In the genomic region with DNA sequence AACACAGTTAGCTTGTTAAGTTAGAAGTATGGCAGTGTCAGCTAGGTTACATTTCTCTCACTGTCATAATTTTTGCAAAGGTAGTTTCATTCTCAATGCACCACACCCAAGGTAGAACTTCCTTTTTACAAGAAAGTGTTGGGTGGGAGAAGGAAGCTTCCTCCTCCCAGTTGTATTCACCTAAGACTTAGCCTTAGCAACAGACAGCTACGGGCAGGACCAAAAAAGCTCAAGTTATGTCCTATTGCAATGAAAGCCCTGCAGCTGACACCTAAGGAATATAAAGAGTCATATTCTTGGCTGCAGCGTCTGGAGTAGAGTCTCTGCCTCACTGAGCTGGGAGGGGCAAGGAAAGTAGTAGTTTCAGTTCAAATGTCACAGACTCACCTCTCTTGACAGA, we compare ENCODE assay signal across 12 cellular contexts. TPM values are rescaled to one million over a fixed set of nuclear protein-coding genes. Genes with fewer than 3 reads are reported as not detected.
DNase-seq lines count a peak whose midpoint lies in the region; ATAC-seq and TF ChIP-seq lines count a peak whose summit lies in the region.
"Had no signal": no experiment of that assay in that cellular context is flagged by ENCODE, and none has a peak within 500 bp of the region (broad histone marks: within the 10 kb centered on the region; RNA-seq: fewer than 3 reads in every experiment).

No MANE protein-coding gene starts in this region.

- peaks cover 32% of the 10 kb centered on the region for H3K36me3 Mint-ChIP-seq in activated CD4-positive, alpha-beta T cell treated with anti-CD3 and anti-CD28 coated beads, Interleukin-2, amount 10 ng/mL, durations not matched to agents 7 days and 5 days (ENCODE audit: low read depth)
- peaks cover 18% of the 10 kb centered on the region for H3K36me3 Mint-ChIP-seq in T-helper 1 cell treated with Interleukin-12 subunit alpha and Interleukin-12 subunit beta and Interleukin-4 antibody, amounts not matched to agents 30 μg/mL and 1 μg/mL, for 36 hours (ENCODE audit: low read depth)
- H3K36me3 Mint-ChIP-seq in natural killer cell treated with Interleukin-12 subunit alpha and Interleukin-12 subunit beta and Interleukin-15 and Interleukin-18, amount 100 ng/mL, for 72 hours: no peaks in the 10 kb centered on the region

- H3K27me3 ChIP-seq in PC-3 (ENCODE audit: low read length): no peaks in the 10 kb centered on the region
- H3K27me3 ChIP-seq: gastroesophageal sphincter, thyroid gland had no signal

- H4K20me1 ChIP-seq in PC-3 (ENCODE audit: low read length): no peaks in the 10 kb centered on the region

- no peak overlapping the region for H3K4me3 ChIP-seq in PC-3 (ENCODE audit: low read length)
- H3K4me3 ChIP-seq: gastroesophageal sphincter, thyroid gland had no signal

- no peak overlapping the region for H3K27ac ChIP-seq in PC-3 (ENCODE audit: low read length)
- H3K27ac ChIP-seq: gastroesophageal sphincter, thyroid gland had no signal

- intact Hi-C loops in PC-3 (cut with micrococcal nuclease): no loop called here

- CTCF ChIA-PET in activated CD4-positive, alpha-beta T cell treated with anti-CD3 and anti-CD28 coated beads, Interleukin-2, amount 10 ng/mL, durations not matched to agents 7 days and 5 days (lab: Charles Lee): interaction anchor here (1.0 to 6.1 kb wide), 8 partner anchors 11 to 98 kb away, joined by 3 to 72 read pairs (median 9); a partner anchor contains a TSS
- CTCF ChIA-PET in PC-3 (lab: Charles Lee): interaction anchor here (0.5 kb wide), 1 partner anchor 16 kb away, joined by 3 read pairs; no protein-coding TSS in a partner anchor

- no peak overlapping the region for H3K4me2 ChIP-seq in PC-3 (ENCODE audit: low read length)

- H3K27me3 Mint-ChIP-seq in activated CD4-positive, alpha-beta T cell treated with anti-CD3 and anti-CD28 coated beads, Interleukin-2, amount 10 ng/mL, durations not matched to agents 7 days and 5 days: peaks cover 2% of the 10 kb centered on the region
- no peaks in the 10 kb centered on the region for H3K27me3 Mint-ChIP-seq in T-helper 1 cell treated with Interleukin-12 subunit alpha and Interleukin-12 subunit beta and Interleukin-4 antibody, amounts not matched to agents 30 μg/mL and 1 μg/mL, for 36 hours (ENCODE audit: low read depth)
- no peaks in the 10 kb centered on the region for H3K27me3 Mint-ChIP-seq in natural killer cell treated with Interleukin-12 subunit alpha and Interleukin-12 subunit beta and Interleukin-15 and Interleukin-18, amount 100 ng/mL, for 72 hours

- H3K27ac Mint-ChIP-seq in activated CD4-positive, alpha-beta T cell treated with anti-CD3 and anti-CD28 coated beads, Interleukin-2, amount 10 ng/mL, durations not matched to agents 7 days and 5 days: peak overlapping the region; percentile 92
- peak overlapping the region; percentile 98 for H3K27ac Mint-ChIP-seq in T-helper 1 cell treated with Interleukin-12 subunit alpha and Interleukin-12 subunit beta and Interleukin-4 antibody, amounts not matched to agents 30 μg/mL and 1 μg/mL, for 36 hours
- peak overlapping the region; percentile 93 to 98 for H3K27ac Mint-ChIP-seq in natural killer cell treated with Interleukin-12 subunit alpha and Interleukin-12 subunit beta and Interleukin-15 and Interleukin-18, amount 100 ng/mL, for 72 hours

- H3F3A ChIP-seq in PC-3 (ENCODE audit: low read length, unreplicated experiment): no peaks in the 10 kb centered on the region

- H3K9ac ChIP-seq in PC-3 (ENCODE audit: low read length): no peak overlapping the region

- peak overlapping the region; percentile 60 for H3K4me3 Mint-ChIP-seq in activated CD4-positive, alpha-beta T cell treated with anti-CD3 and anti-CD28 coated beads, Interleukin-2, amount 10 ng/mL, durations not matched to agents 7 days and 5 days
- peak overlapping the region; percentile 67 for H3K4me3 Mint-ChIP-seq in T-helper 1 cell treated with Interleukin-12 subunit alpha and Interleukin-12 subunit beta and Interleukin-4 antibody, amounts not matched to agents 30 μg/mL and 1 μg/mL, for 36 hours
- peak overlapping the region; percentile 34 for H3K4me3 Mint-ChIP-seq in natural killer cell treated with Interleukin-12 subunit alpha and Interleukin-12 subunit beta and Interleukin-15 and Interleukin-18, amount 100 ng/mL, for 72 hours

- no TSS peak for BruUV-seq in PC-3 (replicated peaks; lab: Mats Ljungman, UMichigan)

- H3K4me1 Mint-ChIP-seq in activated CD4-positive, alpha-beta T cell treated with anti-CD3 and anti-CD28 coated beads, Interleukin-2, amount 10 ng/mL, durations not matched to agents 7 days and 5 days: peaks cover 57% of the 10 kb centered on the region
- peaks cover 59% of the 10 kb centered on the region for H3K4me1 Mint-ChIP-seq in T-helper 1 cell treated with Interleukin-12 subunit alpha and Interleukin-12 subunit beta and Interleukin-4 antibody, amounts not matched to agents 30 μg/mL and 1 μg/mL, for 36 hours (ENCODE audit: low read depth)
- peaks cover 41 to 44% of the 10 kb centered on the region in 2 donors for H3K4me1 Mint-ChIP-seq in natural killer cell treated with Interleukin-12 subunit alpha and Interleukin-12 subunit beta and Interleukin-15 and Interleukin-18, amount 100 ng/mL, for 72 hours (ENCODE audit: low read depth in 2 of 2)

- H3K9me2 ChIP-seq in PC-3 (replicated peaks; ENCODE audit: low read length): no peaks in the 10 kb centered on the region

- no peak overlapping the region for H2AFZ ChIP-seq in PC-3 (ENCODE audit: low read length)

- TF ChIP-seq CTCF in PC-3 (conservative IDR thresholded peaks at IDR 0.05; ENCODE audit: low read depth, low read length): no peak

- peaks cover 18% of the 10 kb centered on the region for H3K4me1 ChIP-seq in PC-3 (ENCODE audit: insufficient read depth, low read length)
- H3K4me1 ChIP-seq: gastroesophageal sphincter, thyroid gland had no signal

- H3K79me2 ChIP-seq in PC-3 (ENCODE audit: low read length): no peaks in the 10 kb centered on the region

- POLR2A ChIA-PET in activated CD4-positive, alpha-beta T cell treated with anti-CD3 and anti-CD28 coated beads, Interleukin-2, amount 10 ng/mL, durations not matched to agents 7 days and 5 days (lab: Charles Lee): interaction anchor here (0.6 to 1.1 kb wide), 5 partner anchors 9 to 94 kb away, joined by 3 to 5 read pairs (median 4); no protein-coding TSS in a partner anchor
- POLR2A ChIA-PET in PC-3 (lab: Charles Lee; ENCODE audit: unreplicated experiment): no interaction called here

- DNase-seq in activated CD4-positive, alpha-beta T cell treated with anti-CD3 and anti-CD28 coated beads, Interleukin-2, amount 10 ng/mL, durations not matched to agents 7 days and 5 days: peak; percentile 23
- DNase-seq in activated CD4-positive, alpha-beta T cell treated with anti-CD3 and anti-CD28 coated beads, Interleukin-2, amount 50 U/mL, for 48 hours: no peak
- DNase-seq in natural killer cell treated with Interleukin-12 subunit alpha and Interleukin-12 subunit beta and Interleukin-15 and Interleukin-18, amount 100 ng/mL, for 72 hours (ENCODE audit: low spot score): no peak
- DNase-seq in T-helper 9 cell (no peak), PC-3 (no peak), SHP77 (lab: John Stamatoyannopoulos, UW) (no peak)
- DNase-seq: aorta, NCI-H2171, thyroid gland had no signal

- no peaks in the 10 kb centered on the region for H3K36me3 ChIP-seq in PC-3 (ENCODE audit: low read depth, low read length)
- H3K36me3 ChIP-seq: gastroesophageal sphincter, thyroid gland had no signal

- no peaks in the 10 kb centered on the region for H3K9me3 ChIP-seq in PC-3 (ENCODE audit: low read length)
- H3K9me3 ChIP-seq: gastroesophageal sphincter, thyroid gland had no signal

- H3K9me3 Mint-ChIP-seq in activated CD4-positive, alpha-beta T cell treated with anti-CD3 and anti-CD28 coated beads, Interleukin-2, amount 10 ng/mL, durations not matched to agents 7 days and 5 days: peaks cover 18% of the 10 kb centered on the region
- H3K9me3 Mint-ChIP-seq in T-helper 1 cell treated with Interleukin-12 subunit alpha and Interleukin-12 subunit beta and Interleukin-4 antibody, amounts not matched to agents 30 μg/mL and 1 μg/mL, for 36 hours: peaks cover 16% of the 10 kb centered on the region
- no peaks in the 10 kb centered on the region for H3K9me3 Mint-ChIP-seq in natural killer cell treated with Interleukin-12 subunit alpha and Interleukin-12 subunit beta and Interleukin-15 and Interleukin-18, amount 100 ng/mL, for 72 hours

- ATAC-seq in HG02623 (IDR thresholded peaks at IDR 0.05; ENCODE audit: unreplicated experiment) (peak; percentile 47), PC-3 (no peak)
- peak; percentile 61 to 66 for ATAC-seq in natural killer cell treated with Interleukin-12 subunit alpha and Interleukin-12 subunit beta and Interleukin-15 and Interleukin-18, amount 100 ng/mL, for 72 hours
- ATAC-seq: gastroesophageal sphincter had no signal

RNA-seq across cellular contexts. Expression of a gene that starts 25.1 kb away (rescaled TPM):
- total RNA-seq in activated CD4-positive, alpha-beta T cell treated with anti-CD3 and anti-CD28 coated beads, Interleukin-2, amount 10 ng/mL, durations not matched to agents 7 days and 5 days: 1 to 10 TPM; 4.8 to 5.2 TPM
- 10 to 100 TPM; 12.3 to 15.5 TPM for total RNA-seq in natural killer cell treated with Interleukin-12 subunit alpha and Interleukin-12 subunit beta and Interleukin-15 and Interleukin-18, amount 100 ng/mL, for 72 hours
- 8.9 and 9.4 TPM in 2 replicates for total RNA-seq in PC-3 (2014; rRNA removed)
